19 cellular contexts compared by ENCODE assay signal in the genomic region with DNA sequence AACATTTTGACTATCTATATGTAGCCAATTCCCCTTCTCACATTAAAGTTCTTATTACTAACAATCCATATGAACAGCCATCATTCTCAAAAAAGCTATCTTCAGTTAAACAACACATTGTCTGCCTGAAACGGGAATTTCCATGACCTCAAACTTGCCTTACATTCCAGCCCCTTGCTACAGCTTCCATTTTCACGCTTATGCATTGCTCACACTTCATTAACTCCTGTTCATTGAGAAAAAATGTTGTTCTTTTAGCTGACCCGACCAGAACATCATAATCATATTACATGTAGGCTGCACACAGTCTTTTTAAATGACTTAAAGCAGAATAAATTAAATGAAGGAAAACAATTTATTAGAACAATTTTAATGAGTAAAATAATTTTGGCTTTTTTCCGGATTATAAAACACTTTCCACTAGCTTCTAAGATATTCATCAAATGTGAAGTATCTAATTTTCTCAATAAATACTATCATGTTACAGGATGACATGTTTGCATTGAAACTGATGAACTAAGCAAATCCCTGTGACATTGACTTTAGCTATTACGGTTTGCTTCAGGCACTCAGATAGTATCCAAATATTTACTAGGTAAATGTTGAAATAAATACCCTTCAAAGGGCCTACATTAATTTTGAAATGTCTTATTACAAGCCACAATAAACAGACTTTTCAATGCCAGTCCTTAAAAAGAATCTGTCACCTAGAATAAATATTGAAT. TPM values are rescaled to one million over a fixed set of nuclear protein-coding genes. Genes with fewer than 3 reads are reported as not detected.
DNase-seq lines count a peak whose midpoint lies in the region; TF ChIP-seq lines count a peak whose summit lies in the region.
"Had no signal": no experiment of that assay in that cellular context is flagged by ENCODE, and none has a peak within 500 bp of the region (broad histone marks: within the 10 kb centered on the region; RNA-seq: fewer than 3 reads in every experiment).

No MANE protein-coding gene starts in this region.

- H3K4me3 Mint-ChIP-seq in osteocyte (ENCODE audit: unreplicated experiment), result no peak overlapping the region
- H3K4me3 Mint-ChIP-seq: activated CD4-positive, alpha-beta T cell treated with anti-CD3 and anti-CD28 coated beads for 36 hours; nephron progenitor cell had no signal

- TF ChIP-seq CTCF in epithelial cell of proximal tubule (conservative IDR thresholded peaks at IDR 0.05; ENCODE audit: low read depth, low read length) (no peak), osteocyte (IDR thresholded peaks at IDR 0.05) (no peak)

- H3K4me1 Mint-ChIP-seq in osteocyte (ENCODE audit: unreplicated experiment), result peaks cover 51% of the 10 kb centered on the region
- H3K4me1 Mint-ChIP-seq: activated CD4-positive, alpha-beta T cell treated with anti-CD3 and anti-CD28 coated beads for 36 hours had no signal

- no peaks in the 10 kb centered on the region for H3K27me3 Mint-ChIP-seq in osteocyte (ENCODE audit: unreplicated experiment)

- H3K4me3 ChIP-seq in epithelial cell of proximal tubule (ENCODE audit: low read depth, low read length), result no peak overlapping the region
- H3K4me3 ChIP-seq: MG63, right atrium auricular region had no signal

- DNase-seq in EH (ENCODE audit: low read depth) (peak; percentile 67), NCI-H774 (lab: John Stamatoyannopoulos, UW) (peak; percentile 63), epithelial cell of proximal tubule (ENCODE audit: low read depth) (peak; percentile 80), osteocyte (ENCODE audit: extremely low spot score, unreplicated experiment) (no peak), amniotic stem cell (lab: John Stamatoyannopoulos, UW) (no peak), T1000 (lab: John Stamatoyannopoulos, UW) (no peak)
- no peak for DNase-seq in activated naive CD4-positive, alpha-beta T cell treated with anti-CD3 and anti-CD28 coated beads, Interleukin-2, amount 50 U/mL, for 16 hours
- DNase-seq: activated CD4-positive, alpha-beta T cell treated with anti-CD3 and anti-CD28 coated beads for 36 hours; activated naive CD4-positive, alpha-beta T cell treated with Interleukin-2 at 50 U/mL for 16 hours; brain microvascular endothelial cell; C1 segment of cervical spinal cord; DND-41; effector CD8-positive, alpha-beta T cell; GOT3; MG63; NCI-H2029; nephron progenitor cell; stimulated activated CD4-positive, alpha-beta T cell treated with anti-CD3 and anti-CD28 coated beads, Interleukin-1b, Interleukin-23, amount 100 ng/mL, for 48 hours had no signal

- peaks cover 10% of the 10 kb centered on the region for H3K36me3 Mint-ChIP-seq in osteocyte (ENCODE audit: unreplicated experiment)

- H3K27ac Mint-ChIP-seq in osteocyte (ENCODE audit: unreplicated experiment), result peak overlapping the region; percentile 69
- H3K27ac Mint-ChIP-seq: activated CD4-positive, alpha-beta T cell treated with anti-CD3 and anti-CD28 coated beads for 36 hours had no signal

- no peaks in the 10 kb centered on the region for H3K9me3 Mint-ChIP-seq in osteocyte (ENCODE audit: unreplicated experiment)

RNA-seq across cellular contexts. Expression of gene P3H2, which starts 49.9 kb away (rescaled TPM):
- total RNA-seq in epithelial cell of proximal tubule (75.6 and 107 TPM in 2 replicates), osteocyte (132 and 143 TPM in 2 replicates)
- total RNA-seq: activated CD4-positive, alpha-beta T cell treated with anti-CD3 and anti-CD28 coated beads for 36 hours had no signal

Comparison
In these comparisons a context has a peak if more than half of its experiments do, and no peak if none do; other contexts are left out.
1. DNase-seq: peak in EH (single experiment), NCI-H774 (single experiment) and epithelial cell of proximal tubule (single experiment); none in osteocyte (single experiment), activated naive CD4-positive, alpha-beta T cell treated with anti-CD3 and anti-CD28 coated beads, Interleukin-2, amount 50 U/mL, for 16 hours (single experiment), amniotic stem cell (single experiment) and T1000 (single experiment).